Comparison of ENCODE assay signal across 1 cellular context in genomic region chr15:99733268-99734039, GRCh38.
TF ChIP-seq lines count a peak whose summit lies in the region.

Gene LYSMD4, minus strand, starts transcription at chr15:99733437. Its CDS starts 1,438 bp downstream, at chr15:99731999.

TF ChIP-seq in K562, 482 proteins besides CTCF, POLR2A, EP300 and RAD21 (continued from another document and continues in another):
- TF ChIP-seq RNF219 (CRISPR knock-in tag; IDR thresholded peaks at IDR 0.05) (no peak), PHF8 (IDR thresholded peaks at IDR 0.05; ENCODE audit: borderline replicate concordance, low read length) (peak; percentile 66; the same call in 1 of the 2 replicates), ZNF277 (CRISPR knock-in tag; IDR thresholded peaks at IDR 0.05; ENCODE audit: borderline replicate concordance) (no peak), GTF2E2 (tag; IDR thresholded peaks at IDR 0.05) (no peak), E2F3 (CRISPR knock-in tag; IDR thresholded peaks at IDR 0.05) (no peak), HMBOX1 (IDR thresholded peaks at IDR 0.05) (no peak), ARID3A (IDR thresholded peaks at IDR 0.05; ENCODE audit: borderline replicate concordance, low read depth, low read length) (no peak), ZNF79 (CRISPR knock-in tag; IDR thresholded peaks at IDR 0.05; ENCODE audit: low read depth) (no peak), ZNF282 (CRISPR knock-in tag; IDR thresholded peaks at IDR 0.05) (no peak), ZNF436 (CRISPR knock-in tag; IDR thresholded peaks at IDR 0.05) (no peak), ILF3 (IDR thresholded peaks at IDR 0.05; ENCODE audit: borderline replicate concordance) (no peak), SMARCA5 (IDR thresholded peaks at IDR 0.05) (no peak), POLR2AphosphoS5 (IDR thresholded peaks at IDR 0.05; ENCODE audit: control insufficient read depth, insufficient read depth, low read depth, low read length) (no peak), ZSCAN32 (CRISPR knock-in tag; IDR thresholded peaks at IDR 0.05) (no peak), MBD1 (CRISPR knock-in tag; IDR thresholded peaks at IDR 0.05) (no peak), NFIC (IDR thresholded peaks at IDR 0.05) (no peak), MCM7 (IDR thresholded peaks at IDR 0.05) (no peak), RBM17 (IDR thresholded peaks at IDR 0.05; ENCODE audit: borderline replicate concordance, low read depth, low read length) (no peak), ETV6 (IDR thresholded peaks at IDR 0.05; ENCODE audit: borderline replicate concordance in 1 of 2, low read depth in 2 of 2, low read length in 1 of 2) (no peak), ETV6 (CRISPR knock-in tag; IDR thresholded peaks at IDR 0.05; ENCODE audit: borderline replicate concordance) (no peak), NKRF (IDR thresholded peaks at IDR 0.05; ENCODE audit: borderline replicate concordance) (no peak), MYC (IDR thresholded peaks at IDR 0.05; ENCODE audit: low read depth, low read length) (no peak), MYC (CRISPR knock-in tag; IDR thresholded peaks at IDR 0.05; ENCODE audit: borderline replicate concordance, low read depth) (no peak), SLC30A9 (CRISPR knock-in tag; IDR thresholded peaks at IDR 0.05) (no peak), BRF2 (IDR thresholded peaks at IDR 0.05; ENCODE audit: borderline replicate concordance, insufficient read depth, insufficient read length) (no peak), MTF1 (CRISPR knock-in tag; IDR thresholded peaks at IDR 0.05; ENCODE audit: borderline replicate concordance) (no peak), ZFX (CRISPR knock-in tag; IDR thresholded peaks at IDR 0.05) (peak; percentile 8), ID3 (CRISPR knock-in tag; IDR thresholded peaks at IDR 0.05) (no peak), ID3 (tag; IDR thresholded peaks at IDR 0.05) (no peak), SRSF1 (IDR thresholded peaks at IDR 0.05; ENCODE audit: low read depth, low read length) (no peak), DIDO1 (tag; IDR thresholded peaks at IDR 0.05; ENCODE audit: low read depth) (no peak), ZEB2 (IDR thresholded peaks at IDR 0.05) (no peak), MAFG (tag; conservative IDR thresholded peaks at IDR 0.05) (no peak), ZNF589 (CRISPR knock-in tag; IDR thresholded peaks at IDR 0.05; ENCODE audit: low read depth) (no peak), FOXK1 (CRISPR knock-in tag; IDR thresholded peaks at IDR 0.05; ENCODE audit: borderline replicate concordance) (no peak), ARID1B (IDR thresholded peaks at IDR 0.05) (no peak), POLR2H (tag; IDR thresholded peaks at IDR 0.05; ENCODE audit: low read depth) (no peak), SAP30 (IDR thresholded peaks at IDR 0.05; ENCODE audit: borderline replicate concordance, insufficient read depth, low read depth, low read length, poor library complexity, severe bottlenecking) (no peak), MCM3 (IDR thresholded peaks at IDR 0.05) (no peak), CBX2 (IDR thresholded peaks at IDR 0.05; ENCODE audit: insufficient read depth, low read length, poor library complexity, severe bottlenecking) (no peak), KLF13 (tag; IDR thresholded peaks at IDR 0.05; ENCODE audit: borderline replicate concordance, low read depth) (no peak), CREB1 (IDR thresholded peaks at IDR 0.05) (no peak), CREB1 (CRISPR knock-in tag; IDR thresholded peaks at IDR 0.05) (no peak), SREBF1 (IDR thresholded peaks at IDR 0.05; ENCODE audit: borderline replicate concordance, low read depth, low read length) (no peak), CBX3 (IDR thresholded peaks at IDR 0.05; ENCODE audit: borderline replicate concordance in 1 of 2, low read length in 2 of 2) (no peak), PCBP1 (IDR thresholded peaks at IDR 0.05; ENCODE audit: low read depth, low read length, poor library complexity, severe bottlenecking) (no peak), L3MBTL2 (IDR thresholded peaks at IDR 0.05) (peak; percentile 13; the same call in 1 of the 2 replicates), ELF2 (CRISPR knock-in tag; IDR thresholded peaks at IDR 0.05) (no peak), PREB (CRISPR knock-in tag; IDR thresholded peaks at IDR 0.05) (no peak), SREBF2 (CRISPR knock-in tag; IDR thresholded peaks at IDR 0.05) (no peak), BRD9 (IDR thresholded peaks at IDR 0.05; ENCODE audit: low read depth, partially characterized antibody) (no peak), STAT5B (CRISPR knock-in tag; IDR thresholded peaks at IDR 0.05) (no peak), ZNF174 (CRISPR knock-in tag; IDR thresholded peaks at IDR 0.05) (no peak), SMARCC2 (IDR thresholded peaks at IDR 0.05; ENCODE audit: low read depth) (no peak), PHB (CRISPR knock-in tag; IDR thresholded peaks at IDR 0.05) (no peak), E2F6 (IDR thresholded peaks at IDR 0.05; ENCODE audit: borderline replicate concordance in 1 of 2, extremely low read depth in 1 of 2, insufficient read depth in 1 of 2, insufficient read length in 1 of 2, low read depth in 1 of 2, low read length in 1 of 2, poor library complexity in 1 of 2, severe bottlenecking in 1 of 2) (peak in 1 of 2 experiments; percentile 30), ZC3H8 (IDR thresholded peaks at IDR 0.05) (no peak), RBM15 (IDR thresholded peaks at IDR 0.05; ENCODE audit: insufficient read depth, low read length) (no peak), TRIM24 (IDR thresholded peaks at IDR 0.05) (no peak), SMARCE1 (IDR thresholded peaks at IDR 0.05) (no peak), NELFE (IDR thresholded peaks at IDR 0.05; ENCODE audit: insufficient read depth, insufficient read length) (no peak), PHF20 (IDR thresholded peaks at IDR 0.05; ENCODE audit: partially characterized antibody) (peak; percentile 29), MNT (conservative IDR thresholded peaks at IDR 0.05) (no peak)
